Comparison of ENCODE assay signal across 26 cellular contexts in the genomic region with DNA sequence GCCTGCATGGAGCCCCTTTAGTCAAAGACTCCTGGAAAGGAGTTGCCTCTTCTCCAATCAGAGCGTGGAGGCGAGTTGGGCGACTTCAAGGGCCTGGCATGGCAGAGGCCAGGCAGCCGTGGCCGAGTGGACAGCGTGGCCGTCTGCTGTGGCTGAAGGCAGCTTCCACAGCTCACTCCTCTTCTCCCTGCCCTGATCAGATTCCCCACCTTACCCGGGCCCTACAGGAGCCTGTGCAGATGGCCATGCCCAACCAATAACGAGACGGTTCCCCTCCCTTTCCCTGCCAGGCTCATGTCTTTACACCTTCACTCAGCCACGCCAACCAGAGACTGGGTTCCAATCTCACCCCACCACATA. TPM values are rescaled to one million over a fixed set of nuclear protein-coding genes. Genes with fewer than 3 reads are reported as not detected.
"Had no signal": no experiment of that assay in that cellular context is flagged by ENCODE, and none has a peak within 500 bp of the region (broad histone marks: within the 10 kb centered on the region; RNA-seq: fewer than 3 reads in every experiment).

No MANE protein-coding gene starts in this region.

- H3K4me3 Mint-ChIP-seq: activated CD4-positive, alpha-beta T cell treated with anti-CD3 and anti-CD28 coated beads, Interleukin-2, amount 10 ng/mL, durations not matched to agents 7 days and 5 days; activated naive CD8-positive, alpha-beta T cell treated with anti-CD3 and anti-CD28 coated beads, Interleukin-2, amount 10 ng/mL, durations not matched to agents 7 days and 5 days; memory B cell; stimulated activated naive CD8-positive, alpha-beta T cell treated with anti-CD3 and anti-CD28 coated beads, Interleukin-15, amount 100 ng/mL, for 72 hours had no signal

- H3K27me3 Mint-ChIP-seq: stimulated activated naive CD8-positive, alpha-beta T cell treated with anti-CD3 and anti-CD28 coated beads, Interleukin-15, amount 100 ng/mL, for 72 hours had no signal

- H3K4me3 ChIP-seq: heart right ventricle, pancreas, psoas muscle, right atrium auricular region, tibial artery had no signal

- H3K36me3 ChIP-seq: heart right ventricle, pancreas, right atrium auricular region, tibial artery, WERI-Rb-1 had no signal

- DNase-seq: activated CD4-positive, alpha-beta T cell treated with anti-CD3 and anti-CD28 coated beads, Interleukin-2, amount 10 ng/mL, durations not matched to agents 7 days and 5 days; activated CD4-positive, CD25-positive, alpha-beta regulatory T cell treated with anti-CD3 and anti-CD28 coated beads, Interleukin-2, amount 50 U/mL, for 72 hours; activated naive CD4-positive, alpha-beta T cell; activated naive CD8-positive, alpha-beta T cell treated with anti-CD3 and anti-CD28 coated beads, Interleukin-2, amount 10 ng/mL, durations not matched to agents 7 days and 5 days; activated T-cell treated with anti-CD3 and anti-CD28 coated beads, Interleukin-2, amount 50 U/mL, for 1 hour; amniotic stem cell; cerebellar nuclear complex; cortex of kidney; heart right ventricle; pancreas; psoas muscle; stimulated activated CD4-positive, alpha-beta T cell treated with anti-CD3 and anti-CD28 coated beads, Interleukin-1b, Interleukin-23, amount 100 ng/mL, for 48 hours; stimulated activated naive CD8-positive, alpha-beta T cell treated with anti-CD3 and anti-CD28 coated beads, Interleukin-15, amount 100 ng/mL, for 72 hours; T-helper 1 cell had no signal

- ATAC-seq: left lobe of liver; pancreas; psoas muscle; stimulated activated naive CD8-positive, alpha-beta T cell treated with anti-CD3 and anti-CD28 coated beads, Interleukin-15, amount 100 ng/mL, for 72 hours had no signal

- H3K27me3 ChIP-seq: pancreas, right atrium auricular region had no signal

- H3K9me3 Mint-ChIP-seq: activated CD4-positive, alpha-beta T cell treated with anti-CD3 and anti-CD28 coated beads, Interleukin-2, amount 10 ng/mL, durations not matched to agents 7 days and 5 days; activated naive CD8-positive, alpha-beta T cell treated with anti-CD3 and anti-CD28 coated beads, Interleukin-2, amount 10 ng/mL, durations not matched to agents 7 days and 5 days; memory B cell; nephron; stimulated activated naive CD8-positive, alpha-beta T cell treated with anti-CD3 and anti-CD28 coated beads, Interleukin-15, amount 100 ng/mL, for 72 hours had no signal

- H3K27ac ChIP-seq: heart right ventricle, pancreas, psoas muscle, right atrium auricular region, tibial artery, WERI-Rb-1 had no signal

- H3K4me1 Mint-ChIP-seq: activated naive CD8-positive, alpha-beta T cell treated with anti-CD3 and anti-CD28 coated beads, Interleukin-2, amount 10 ng/mL, durations not matched to agents 7 days and 5 days had no signal

- H3K36me3 Mint-ChIP-seq: activated naive CD8-positive, alpha-beta T cell treated with anti-CD3 and anti-CD28 coated beads, Interleukin-2, amount 10 ng/mL, durations not matched to agents 7 days and 5 days; memory B cell had no signal

- H3K27ac Mint-ChIP-seq: activated CD4-positive, alpha-beta T cell treated with anti-CD3 and anti-CD28 coated beads, Interleukin-2, amount 10 ng/mL, durations not matched to agents 7 days and 5 days; activated naive CD8-positive, alpha-beta T cell treated with anti-CD3 and anti-CD28 coated beads, Interleukin-2, amount 10 ng/mL, durations not matched to agents 7 days and 5 days; memory B cell; nephron had no signal

- H3K9me3 ChIP-seq: heart right ventricle, pancreas, psoas muscle, right atrium auricular region, tibial artery had no signal

- H3K4me1 ChIP-seq: psoas muscle, right atrium auricular region, tibial artery had no signal

RNA-seq across cellular contexts. Expression of a gene that starts 15.3 kb away (rescaled TPM):
- total RNA-seq: activated CD4-positive, alpha-beta T cell treated with anti-CD3 and anti-CD28 coated beads, Interleukin-2, amount 10 ng/mL, durations not matched to agents 7 days and 5 days; activated naive CD8-positive, alpha-beta T cell treated with anti-CD3 and anti-CD28 coated beads, Interleukin-2, amount 10 ng/mL, durations not matched to agents 7 days and 5 days; bronchial epithelial cell; fibroblast of villous mesenchyme; heart right ventricle; kidney epithelial cell; mononuclear cell; myocyte; psoas muscle; right atrium auricular region had no signal

RNA-seq across cellular contexts. Expression of a gene that starts 20.0 kb away (rescaled TPM):
- total RNA-seq: activated CD4-positive, alpha-beta T cell treated with anti-CD3 and anti-CD28 coated beads, Interleukin-2, amount 10 ng/mL, durations not matched to agents 7 days and 5 days; activated naive CD8-positive, alpha-beta T cell treated with anti-CD3 and anti-CD28 coated beads, Interleukin-2, amount 10 ng/mL, durations not matched to agents 7 days and 5 days; bronchial epithelial cell; epithelial cell of proximal tubule; fibroblast of villous mesenchyme; heart right ventricle; kidney epithelial cell; left lobe of liver; mononuclear cell; myocyte; pancreas; psoas muscle; right atrium auricular region had no signal
